1 cellular context compared by ENCODE assay signal in the genomic region with DNA sequence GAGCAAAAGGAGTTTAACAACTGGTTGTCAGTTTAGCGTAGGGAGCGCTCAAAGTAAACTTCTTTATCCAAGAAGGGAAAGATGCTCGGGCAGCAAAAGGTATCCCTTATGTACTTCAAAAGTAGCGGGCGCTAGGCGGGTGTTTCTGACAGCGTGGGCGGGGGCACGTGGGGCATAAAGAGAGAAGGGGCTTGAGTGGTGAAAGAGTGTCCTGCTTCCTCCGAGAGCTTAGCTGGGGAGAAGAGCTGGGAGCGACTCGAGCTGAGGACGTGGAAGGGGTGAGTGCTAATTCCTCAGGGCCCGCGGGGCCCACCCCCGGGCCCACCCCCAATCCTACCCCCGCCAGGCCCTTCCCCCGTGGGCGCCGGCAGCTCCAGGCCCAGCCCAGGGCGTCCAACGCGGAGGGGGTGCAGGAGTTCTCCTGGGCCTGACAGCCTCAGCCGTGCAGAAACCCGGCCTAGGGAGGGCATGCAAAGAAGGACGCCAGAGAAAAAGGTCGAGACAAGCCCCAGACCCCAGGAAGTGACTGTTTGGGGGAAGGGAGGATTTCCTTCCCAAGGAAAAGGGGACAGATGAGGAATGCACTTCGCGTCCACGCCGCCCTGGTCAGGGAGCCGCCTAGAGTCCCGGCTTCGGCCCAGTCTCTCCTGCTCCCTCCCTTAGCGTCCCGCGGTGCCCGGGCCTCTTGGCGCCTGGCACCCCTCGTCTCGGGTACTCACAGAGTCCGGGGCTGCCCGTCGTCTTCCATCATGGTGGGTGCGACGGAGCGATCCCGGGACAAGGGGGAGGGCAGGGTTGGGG.
TF ChIP-seq lines count a peak whose summit lies in the region.

No MANE protein-coding gene starts in this region.

TF ChIP-seq in GM12878, 131 proteins besides CTCF, POLR2A, EP300 and RAD21:
- TF ChIP-seq, protein P1, sequence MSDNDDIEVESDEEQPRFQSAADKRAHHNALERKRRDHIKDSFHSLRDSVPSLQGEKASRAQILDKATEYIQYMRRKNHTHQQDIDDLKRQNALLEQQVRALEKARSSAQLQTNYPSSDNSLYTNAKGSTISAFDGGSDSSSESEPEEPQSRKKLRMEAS (IDR thresholded peaks at IDR 0.05; ENCODE audit: low read depth, low read length) = peak; percentile 82; the same call in 1 of the 2 replicates
- TF ChIP-seq TCF7 (IDR thresholded peaks at IDR 0.05; ENCODE audit: borderline replicate concordance) (no peak), ZNF207 (IDR thresholded peaks at IDR 0.05; ENCODE audit: borderline replicate concordance) (no peak), SMARCA5 (IDR thresholded peaks at IDR 0.05) (no peak), MXI1 (IDR thresholded peaks at IDR 0.05; ENCODE audit: low read depth, low read length) (peak; percentile 80), POLR2AphosphoS5 (IDR thresholded peaks at IDR 0.05; ENCODE audit: low read length) (peak; percentile 74), BHLHE40 (IDR thresholded peaks at IDR 0.05; ENCODE audit: borderline replicate concordance in 1 of 2, low read depth in 2 of 2, low read length in 1 of 2) (peak; percentile 83 to 88), BRCA1 (IDR thresholded peaks at IDR 0.05; ENCODE audit: low read depth, low read length) (no peak), CREB1 (IDR thresholded peaks at IDR 0.05; ENCODE audit: low read depth) (peak; percentile 20; the same call in 1 of the 2 replicates), RB1 (IDR thresholded peaks at IDR 0.05; ENCODE audit: borderline replicate concordance) (no peak), SIN3A (IDR thresholded peaks at IDR 0.05; ENCODE audit: low read depth, low read length) (peak; percentile 74; the same call in 1 of the 2 replicates), NR2C1 (IDR thresholded peaks at IDR 0.05) (no peak), RAD51 (IDR thresholded peaks at IDR 0.05) (peak; percentile 85), EGR1 (IDR thresholded peaks at IDR 0.05; ENCODE audit: borderline replicate concordance in 1 of 2, low read depth in 2 of 2, low read length in 2 of 2) (peak in 1 of 2 experiments; percentile 98; a peak in 2 of 3 replicates)
- TF ChIP-seq, protein P2, sequence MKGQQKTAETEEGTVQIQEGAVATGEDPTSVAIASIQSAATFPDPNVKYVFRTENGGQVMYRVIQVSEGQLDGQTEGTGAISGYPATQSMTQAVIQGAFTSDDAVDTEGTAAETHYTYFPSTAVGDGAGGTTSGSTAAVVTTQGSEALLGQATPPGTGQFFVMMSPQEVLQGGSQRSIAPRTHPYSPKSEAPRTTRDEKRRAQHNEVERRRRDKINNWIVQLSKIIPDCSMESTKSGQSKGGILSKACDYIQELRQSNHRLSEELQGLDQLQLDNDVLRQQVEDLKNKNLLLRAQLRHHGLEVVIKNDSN (IDR thresholded peaks at IDR 0.05; ENCODE audit: borderline replicate concordance, extremely low read length, insufficient read depth, low read depth, low read length) = peak; percentile 81
- TF ChIP-seq, protein P3, sequence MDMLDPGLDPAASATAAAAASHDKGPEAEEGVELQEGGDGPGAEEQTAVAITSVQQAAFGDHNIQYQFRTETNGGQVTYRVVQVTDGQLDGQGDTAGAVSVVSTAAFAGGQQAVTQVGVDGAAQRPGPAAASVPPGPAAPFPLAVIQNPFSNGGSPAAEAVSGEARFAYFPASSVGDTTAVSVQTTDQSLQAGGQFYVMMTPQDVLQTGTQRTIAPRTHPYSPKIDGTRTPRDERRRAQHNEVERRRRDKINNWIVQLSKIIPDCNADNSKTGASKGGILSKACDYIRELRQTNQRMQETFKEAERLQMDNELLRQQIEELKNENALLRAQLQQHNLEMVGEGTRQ (IDR thresholded peaks at IDR 0.05; ENCODE audit: borderline replicate concordance, low read depth, low read length) = peak; percentile 68
- TF ChIP-seq, protein P4, sequence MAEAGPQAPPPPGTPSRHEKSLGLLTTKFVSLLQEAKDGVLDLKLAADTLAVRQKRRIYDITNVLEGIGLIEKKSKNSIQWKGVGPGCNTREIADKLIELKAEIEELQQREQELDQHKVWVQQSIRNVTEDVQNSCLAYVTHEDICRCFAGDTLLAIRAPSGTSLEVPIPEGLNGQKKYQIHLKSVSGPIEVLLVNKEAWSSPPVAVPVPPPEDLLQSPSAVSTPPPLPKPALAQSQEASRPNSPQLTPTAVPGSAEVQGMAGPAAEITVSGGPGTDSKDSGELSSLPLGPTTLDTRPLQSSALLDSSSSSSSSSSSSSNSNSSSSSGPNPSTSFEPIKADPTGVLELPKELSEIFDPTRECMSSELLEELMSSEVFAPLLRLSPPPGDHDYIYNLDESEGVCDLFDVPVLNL (IDR thresholded peaks at IDR 0.05; ENCODE audit: low read depth, low read length) = peak; percentile 87
- TF ChIP-seq, protein P5, sequence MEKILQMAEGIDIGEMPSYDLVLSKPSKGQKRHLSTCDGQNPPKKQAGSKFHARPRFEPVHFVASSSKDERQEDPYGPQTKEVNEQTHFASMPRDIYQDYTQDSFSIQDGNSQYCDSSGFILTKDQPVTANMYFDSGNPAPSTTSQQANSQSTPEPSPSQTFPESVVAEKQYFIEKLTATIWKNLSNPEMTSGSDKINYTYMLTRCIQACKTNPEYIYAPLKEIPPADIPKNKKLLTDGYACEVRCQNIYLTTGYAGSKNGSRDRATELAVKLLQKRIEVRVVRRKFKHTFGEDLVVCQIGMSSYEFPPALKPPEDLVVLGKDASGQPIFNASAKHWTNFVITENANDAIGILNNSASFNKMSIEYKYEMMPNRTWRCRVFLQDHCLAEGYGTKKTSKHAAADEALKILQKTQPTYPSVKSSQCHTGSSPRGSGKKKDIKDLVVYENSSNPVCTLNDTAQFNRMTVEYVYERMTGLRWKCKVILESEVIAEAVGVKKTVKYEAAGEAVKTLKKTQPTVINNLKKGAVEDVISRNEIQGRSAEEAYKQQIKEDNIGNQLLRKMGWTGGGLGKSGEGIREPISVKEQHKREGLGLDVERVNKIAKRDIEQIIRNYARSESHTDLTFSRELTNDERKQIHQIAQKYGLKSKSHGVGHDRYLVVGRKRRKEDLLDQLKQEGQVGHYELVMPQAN (conservative IDR thresholded peaks at IDR 0.05) = peak; percentile 76
